1 cellular context compared by ENCODE assay signal in genomic region chr2:27582695-27583389, GRCh38.
TF ChIP-seq lines count a peak whose summit lies in the region.

TSS of gene ZNF512 (plus strand) at chr2:27583042. CDS start at chr2:27583113, 71 bp downstream.

TF ChIP-seq in K562, 482 proteins besides CTCF, POLR2A, EP300 and RAD21 (continued from another document and continues in another):
- no peak for TF ChIP-seq ATF6 (CRISPR knock-in tag; IDR thresholded peaks at IDR 0.05)
- TF ChIP-seq MEF2D (tag; conservative IDR thresholded peaks at IDR 0.05; ENCODE audit: low read depth): no peak; the same call in 1 of the 2 replicates
- peak; percentile 74 for TF ChIP-seq NFYB (IDR thresholded peaks at IDR 0.05; ENCODE audit: extremely low read depth, insufficient read length)
- TF ChIP-seq NR3C1 (CRISPR knock-in tag; IDR thresholded peaks at IDR 0.05): no peak
- TF ChIP-seq ID3 (CRISPR knock-in tag; IDR thresholded peaks at IDR 0.05): no peak
- TF ChIP-seq ID3 (tag; IDR thresholded peaks at IDR 0.05): no peak
- no peak for TF ChIP-seq GATA2 (CRISPR knock-in tag; IDR thresholded peaks at IDR 0.05)
- no peak for TF ChIP-seq PKNOX1 (IDR thresholded peaks at IDR 0.05)
- no peak for TF ChIP-seq GATAD2A (IDR thresholded peaks at IDR 0.05)
- TF ChIP-seq AFF4 (CRISPR knock-in tag; IDR thresholded peaks at IDR 0.05): peak; percentile 41; the same call in 1 of the 2 replicates
- TF ChIP-seq TOE1 (IDR thresholded peaks at IDR 0.05; ENCODE audit: borderline replicate concordance): peak; percentile 100
- TF ChIP-seq TOE1 (CRISPR knock-in tag; IDR thresholded peaks at IDR 0.05; ENCODE audit: borderline replicate concordance, low read depth): no peak
- no peak for TF ChIP-seq FOXP4 (CRISPR knock-in tag; IDR thresholded peaks at IDR 0.05; ENCODE audit: borderline replicate concordance)
- no peak for TF ChIP-seq SFPQ (IDR thresholded peaks at IDR 0.05; ENCODE audit: low read depth, low read length)
- no peak for TF ChIP-seq SNIP1 (IDR thresholded peaks at IDR 0.05; ENCODE audit: low read depth)
- TF ChIP-seq GATAD2B (IDR thresholded peaks at IDR 0.05; ENCODE audit: borderline replicate concordance): peak; percentile 59; the same call in 1 of the 2 replicates
- no peak for TF ChIP-seq MYBL2 (IDR thresholded peaks at IDR 0.05; ENCODE audit: low read depth)
- no peak for TF ChIP-seq MYBL2 (CRISPR knock-in tag; IDR thresholded peaks at IDR 0.05; ENCODE audit: borderline replicate concordance)
- TF ChIP-seq NFIC (IDR thresholded peaks at IDR 0.05): 0 out of 2 replicates have a peak, but pooled peaks have one; percentile 5
- TF ChIP-seq ZFP30 (CRISPR knock-in tag; IDR thresholded peaks at IDR 0.05; ENCODE audit: borderline replicate concordance): no peak
- TF ChIP-seq MCM3 (IDR thresholded peaks at IDR 0.05): no peak
- no peak for TF ChIP-seq TEAD4 (IDR thresholded peaks at IDR 0.05; ENCODE audit: low read length)
- no peak for TF ChIP-seq TEAD4 (CRISPR knock-in tag; IDR thresholded peaks at IDR 0.05; ENCODE audit: borderline replicate concordance)
- TF ChIP-seq ELF1 (tag; IDR thresholded peaks at IDR 0.05): peak; percentile 97
- TF ChIP-seq EGR1 (conservative IDR thresholded peaks at IDR 0.05): peak; percentile 67; the same call in 1 of the 2 replicates
- no peak for TF ChIP-seq HNRNPUL1 (IDR thresholded peaks at IDR 0.05; ENCODE audit: low read length)
- TF ChIP-seq ZNF561 (CRISPR knock-in tag; conservative IDR thresholded peaks at IDR 0.05): no peak
- TF ChIP-seq THRAP3 (IDR thresholded peaks at IDR 0.05; ENCODE audit: borderline replicate concordance): no peak
- peak; percentile 86 for TF ChIP-seq E2F8 (IDR thresholded peaks at IDR 0.05; ENCODE audit: low read depth, partially characterized antibody)
- no peak; the same call in 1 of the 2 replicates for TF ChIP-seq XRCC5 (IDR thresholded peaks at IDR 0.05; ENCODE audit: low read depth, low read length)
- TF ChIP-seq ZNF717 (CRISPR knock-in tag; IDR thresholded peaks at IDR 0.05): no peak
- TF ChIP-seq STAG1 (CRISPR knock-in tag; IDR thresholded peaks at IDR 0.05; ENCODE audit: borderline replicate concordance): no peak
- TF ChIP-seq JUND (IDR thresholded peaks at IDR 0.05; ENCODE audit: borderline replicate concordance, low read depth, low read length): peak; percentile 79
- peak; percentile 68; the same call in 1 of the 3 replicates for TF ChIP-seq JUND (tag; IDR thresholded peaks at IDR 0.05; ENCODE audit: borderline replicate concordance, low read depth, low read length)
- TF ChIP-seq ZNF639 (CRISPR knock-in tag; conservative IDR thresholded peaks at IDR 0.05 in 1 of 2, IDR thresholded peaks at IDR 0.05 in 1 of 2): no peak; a peak in 2 of 4 replicates
- TF ChIP-seq KLF16 (IDR thresholded peaks at IDR 0.05): no peak
- 0 out of 2 replicates have a peak, but pooled peaks have one; percentile 8 for TF ChIP-seq PTBP1 (IDR thresholded peaks at IDR 0.05; ENCODE audit: low read depth, low read length)
- TF ChIP-seq NUFIP1 (IDR thresholded peaks at IDR 0.05; ENCODE audit: partially characterized antibody): no peak
- TF ChIP-seq POLR3G (IDR thresholded peaks at IDR 0.05; ENCODE audit: extremely low read depth, insufficient read length, insufficient replicate concordance): no peak
- no peak; the same call in 1 of the 2 replicates for TF ChIP-seq HES1 (IDR thresholded peaks at IDR 0.05; ENCODE audit: low read depth)
- no peak for TF ChIP-seq ZNF398 (CRISPR knock-in tag; IDR thresholded peaks at IDR 0.05)
